Comparison of ENCODE assay signal across 9 cellular contexts in genomic region chr3:195270079-195270349, GRCh38. TPM values are rescaled to one million over a fixed set of nuclear protein-coding genes. Genes with fewer than 3 reads are reported as not detected.
DNase-seq lines count a peak whose midpoint lies in the region; ATAC-seq and TF ChIP-seq lines count a peak whose summit lies in the region.
"Had no signal": no experiment of that assay in that cellular context is flagged by ENCODE, and none has a peak within 500 bp of the region (broad histone marks: within the 10 kb centered on the region; RNA-seq: fewer than 3 reads in every experiment).

No MANE protein-coding gene starts in this region.

- H3K27me3 ChIP-seq in A673 (replicated peaks; ENCODE audit: insufficient read depth, low read depth, low read length, poor library complexity), result no peaks in the 10 kb centered on the region
- H3K27me3 ChIP-seq in HL-60 (ENCODE audit: insufficient read depth, poor library complexity, severe bottlenecking), result no peaks in the 10 kb centered on the region
- no peaks in the 10 kb centered on the region for H3K27me3 ChIP-seq in muscle layer of colon (ENCODE audit: control insufficient read depth in 1 of 2, insufficient read depth in 2 of 2, low read length in 2 of 2)
- H3K27me3 ChIP-seq: body of pancreas had no signal

- H3K4me1 ChIP-seq in A673 (ENCODE audit: insufficient read depth, low read length, poor library complexity, severe bottlenecking), result peaks cover 16% of the 10 kb centered on the region
- peaks cover 21% of the 10 kb centered on the region for H3K4me1 ChIP-seq in muscle layer of colon (ENCODE audit: insufficient read depth, low read length)

- no peak for TF ChIP-seq CTCF in A673 (conservative IDR thresholded peaks at IDR 0.05; ENCODE audit: low read depth, low read length)
- TF ChIP-seq CTCF in HL-60 (IDR thresholded peaks at IDR 0.05; ENCODE audit: insufficient read depth, low read length), result no peak
- no peak for TF ChIP-seq CTCF in cardiac fibroblast (IDR thresholded peaks at IDR 0.05; ENCODE audit: low read depth, low read length)

- CTCF ChIA-PET in A673 (lab: Charles Lee), result interaction anchor here (0.6 to 2.4 kb wide), 5 partner anchors 9 to 598 kb away, joined by 3 to 18 read pairs (median 4); partner anchors contain the start of gene LSG1

- peak overlapping the region; percentile 32 for H3K9ac ChIP-seq in muscle layer of colon (ENCODE audit: low read length)

- H3K36me3 ChIP-seq in A673 (ENCODE audit: insufficient read depth, low read length, poor library complexity, severe bottlenecking) (no peaks in the 10 kb centered on the region), muscle layer of colon (ENCODE audit: insufficient read depth, low read length) (peaks cover 6% of the 10 kb centered on the region)

- intact Hi-C loops in A673 (cut with micrococcal nuclease; ENCODE audit: unreplicated experiment), result loop anchor here (2.0 to 5.0 kb wide), 2 partner anchors 172 to 581 kb away; partner anchors contain the start of gene ACAP2

- POLR2A ChIA-PET in A673 (lab: Charles Lee; ENCODE audit: low non-redundant PET), result interaction anchor here (0.6 to 0.7 kb wide), 2 partner anchors 22 to 172 kb away, joined by 10 to 11 read pairs; no protein-coding TSS in a partner anchor

- H3K9me3 ChIP-seq in A673 (ENCODE audit: low read depth, low read length, poor library complexity, severe bottlenecking), result no peaks in the 10 kb centered on the region
- H3K9me3 ChIP-seq in muscle layer of colon (ENCODE audit: low read length), result no peaks in the 10 kb centered on the region
- H3K9me3 ChIP-seq: body of pancreas had no signal

- peak overlapping the region; percentile 83 for H3K27ac ChIP-seq in A673 (ENCODE audit: low read depth, low read length, poor library complexity, severe bottlenecking)
- peak overlapping the region; percentile 66 for H3K27ac ChIP-seq in HL-60 (replicated peaks)
- H3K27ac ChIP-seq in muscle layer of colon (ENCODE audit: low read depth, low read length), result peak overlapping the region; percentile 80

- no TSS peak for BruUV-seq in A673 (replicated peaks; lab: Mats Ljungman, UMichigan)

- ATAC-seq in GM18861 (IDR thresholded peaks at IDR 0.05; ENCODE audit: unreplicated experiment), result no peak

- DNase-seq in A673 (ENCODE audit: low spot score) (no peak), HL-60 (ENCODE audit: low read depth in 1 of 2, low spot score in 1 of 2) (no peak), cardiac fibroblast (ENCODE audit: low read depth in 2 of 2) (no peak), hepatic stellate cell (ENCODE audit: low spot score) (no peak), NCI-H526 treated with DMSO at 0.1 percent for 48 hours (lab: John Stamatoyannopoulos, UW) (no peak), DMS153 treated with DMSO at 0.1 percent for 48 hours (lab: John Stamatoyannopoulos, UW; ENCODE audit: unreplicated experiment) (no peak)

- H3K4me3 ChIP-seq in A673 (ENCODE audit: low read depth, low read length, poor library complexity, severe bottlenecking) (peak overlapping the region; percentile 67), HL-60 (replicated peaks; ENCODE audit: insufficient read depth, low read length) (peak overlapping the region; percentile 70), cardiac fibroblast (replicated peaks in 1 of 2; ENCODE audit: low read depth in 2 of 2, low read length in 2 of 2) (peak overlapping the region; percentile 73 to 77), muscle layer of colon (ENCODE audit: low read depth in 1 of 2, low read length in 2 of 2) (peak overlapping the region; percentile 84 to 88)

RNA-seq across cellular contexts. Expression of gene XXYLT1, which starts 0.9 kb away (rescaled TPM):
- 49.8 and 53.9 TPM in 2 replicates for total RNA-seq in A673 (2021)
